ENCODE assay signal across 19 cellular contexts in genomic region chr2:227456141-227456540, GRCh38. TPM values are rescaled to one million over a fixed set of nuclear protein-coding genes. Genes with fewer than 3 reads are reported as not detected.
DNase-seq lines count a peak whose midpoint lies in the region; ATAC-seq and TF ChIP-seq lines count a peak whose summit lies in the region.
"Had no signal": no experiment of that assay in that cellular context is flagged by ENCODE, and none has a peak within 500 bp of the region (broad histone marks: within the 10 kb centered on the region; RNA-seq: fewer than 3 reads in every experiment).

No MANE protein-coding gene starts in this region.

- peak overlapping the region; percentile 60 for H3K18ac ChIP-seq in mesendoderm (ENCODE audit: low read length)

- H3K4me3 ChIP-seq in mesendoderm (ENCODE audit: low read length) (no peak overlapping the region), brain microvascular endothelial cell (ENCODE audit: low read depth, low read length) (no peak overlapping the region)
- H3K4me3 ChIP-seq: GM23248 had no signal

- ATAC-seq in activated T-cell treated with anti-CD3 and anti-CD28 coated beads, Interleukin-2, amount 50 U/mL, for 4 hours = no peak
- ATAC-seq in activated naive CD8-positive, alpha-beta T cell treated with anti-CD3 and anti-CD28 coated beads, Interleukin-2, amount 50 U/mL, for 24 hours = no peak
- ATAC-seq in Right ventricle myocardium inferior = no peak
- no peak for ATAC-seq in left ventricle myocardium superior

- no peaks in the 10 kb centered on the region for H3K9me3 Mint-ChIP-seq in activated T-cell treated with anti-CD3 and anti-CD28 coated beads, Interleukin-2, amount 50 U/mL, for 24 hours
- no peaks in the 10 kb centered on the region for H3K9me3 Mint-ChIP-seq in activated T-cell treated with anti-CD3 and anti-CD28 coated beads, Interleukin-2, amount 50 U/mL, for 4 hours
- H3K9me3 Mint-ChIP-seq in CD14-positive monocyte = no peaks in the 10 kb centered on the region
- no peaks in the 10 kb centered on the region for H3K9me3 Mint-ChIP-seq in activated naive CD8-positive, alpha-beta T cell treated with anti-CD3 and anti-CD28 coated beads, Interleukin-2, amount 50 U/mL, for 24 hours

- peaks cover 62% of the 10 kb centered on the region for H3K4me1 Mint-ChIP-seq in activated T-cell treated with anti-CD3 and anti-CD28 coated beads, Interleukin-2, amount 50 U/mL, for 24 hours (ENCODE audit: low read depth)
- peaks cover 39% of the 10 kb centered on the region for H3K4me1 Mint-ChIP-seq in activated T-cell treated with anti-CD3 and anti-CD28 coated beads, Interleukin-2, amount 50 U/mL, for 4 hours (ENCODE audit: low read depth)
- peaks cover 81% of the 10 kb centered on the region for H3K4me1 Mint-ChIP-seq in CD14-positive monocyte
- peaks cover 87% of the 10 kb centered on the region for H3K4me1 Mint-ChIP-seq in activated naive CD8-positive, alpha-beta T cell treated with anti-CD3 and anti-CD28 coated beads, Interleukin-2, amount 50 U/mL, for 24 hours

- intact Hi-C loops in CD14-positive monocyte (cut with micrococcal nuclease) = no loop called here
- intact Hi-C loops in Right ventricle myocardium inferior (cut with DNase I) = no loop called here
- intact Hi-C loops in left ventricle myocardium superior (cut with micrococcal nuclease) = no loop called here

- no peak overlapping the region for H2BK5ac ChIP-seq in mesendoderm (ENCODE audit: low read length)

- H3K23ac ChIP-seq in mesendoderm (ENCODE audit: low read length) = no peak overlapping the region

- no peaks in the 10 kb centered on the region for H3K4me1 ChIP-seq in mesendoderm (ENCODE audit: control insufficient read depth, low read depth, low read length)

- H3K4me2 ChIP-seq in mesendoderm (ENCODE audit: low read length) = no peak overlapping the region

- H2AK5ac ChIP-seq in mesendoderm (ENCODE audit: low read length) = no peak overlapping the region

- no peaks in the 10 kb centered on the region for H3K79me1 ChIP-seq in mesendoderm (ENCODE audit: low read length)

- H4K8ac ChIP-seq in mesendoderm (ENCODE audit: low read depth, low read length) = no peak overlapping the region

- no peaks in the 10 kb centered on the region for H3K27me3 Mint-ChIP-seq in activated T-cell treated with anti-CD3 and anti-CD28 coated beads, Interleukin-2, amount 50 U/mL, for 24 hours
- H3K27me3 Mint-ChIP-seq in activated T-cell treated with anti-CD3 and anti-CD28 coated beads, Interleukin-2, amount 50 U/mL, for 4 hours (ENCODE audit: low read depth) = no peaks in the 10 kb centered on the region
- peaks cover 0 to 2% (median 2%) of the 10 kb centered on the region in 3 donors for H3K27me3 Mint-ChIP-seq in CD14-positive monocyte (ENCODE audit: low read depth in 3 of 3)
- no peaks in the 10 kb centered on the region for H3K27me3 Mint-ChIP-seq in activated naive CD8-positive, alpha-beta T cell treated with anti-CD3 and anti-CD28 coated beads, Interleukin-2, amount 50 U/mL, for 24 hours

- no peak overlapping the region for H4K5ac ChIP-seq in mesendoderm (ENCODE audit: low read length)

- H2BK15ac ChIP-seq in mesendoderm (replicated peaks; ENCODE audit: low read depth) = no peak overlapping the region

- H3K36me3 ChIP-seq in mesendoderm (ENCODE audit: control insufficient read depth, insufficient read depth, low read length) (no peaks in the 10 kb centered on the region), brain microvascular endothelial cell (replicated peaks) (no peaks in the 10 kb centered on the region)

- no peaks in the 10 kb centered on the region for H3K79me2 ChIP-seq in mesendoderm (ENCODE audit: control insufficient read depth, insufficient read depth, low read length)

- H3K4ac ChIP-seq in mesendoderm (ENCODE audit: low read depth, low read length) = no peak overlapping the region

- peak overlapping the region; percentile 51 for H3K27ac Mint-ChIP-seq in activated T-cell treated with anti-CD3 and anti-CD28 coated beads, Interleukin-2, amount 50 U/mL, for 24 hours
- H3K27ac Mint-ChIP-seq in CD14-positive monocyte = peak overlapping the region in 4 of 7 donors; percentile 1 to 78 (median 28)
- H3K27ac Mint-ChIP-seq in activated naive CD8-positive, alpha-beta T cell treated with anti-CD3 and anti-CD28 coated beads, Interleukin-2, amount 50 U/mL, for 24 hours = peak overlapping the region; percentile 52

- no peak overlapping the region for H2BK120ac ChIP-seq in mesendoderm (ENCODE audit: low read depth, low read length)

- in situ Hi-C loops in brain microvascular endothelial cell (cut with HindIII; ENCODE audit: low pct_ligation_motif_present, low sequenced_read_pairs) = no loop called here

- H3K27me3 ChIP-seq in mesendoderm (ENCODE audit: insufficient read depth, low read length, poor library complexity) (no peaks in the 10 kb centered on the region), brain microvascular endothelial cell (replicated peaks) (no peaks in the 10 kb centered on the region)

- no peak overlapping the region for H3K56ac ChIP-seq in mesendoderm (ENCODE audit: low read length)

- no peaks in the 10 kb centered on the region for H3K36me3 Mint-ChIP-seq in activated T-cell treated with anti-CD3 and anti-CD28 coated beads, Interleukin-2, amount 50 U/mL, for 24 hours (ENCODE audit: low read depth)
- no peaks in the 10 kb centered on the region for H3K36me3 Mint-ChIP-seq in activated T-cell treated with anti-CD3 and anti-CD28 coated beads, Interleukin-2, amount 50 U/mL, for 4 hours (ENCODE audit: insufficient read depth)
- no peaks in the 10 kb centered on the region for H3K36me3 Mint-ChIP-seq in CD14-positive monocyte
- no peaks in the 10 kb centered on the region for H3K36me3 Mint-ChIP-seq in activated naive CD8-positive, alpha-beta T cell treated with anti-CD3 and anti-CD28 coated beads, Interleukin-2, amount 50 U/mL, for 24 hours (ENCODE audit: low read depth)

- H3K9ac ChIP-seq in mesendoderm (ENCODE audit: low read length) = no peak overlapping the region
- H3K9ac ChIP-seq: GM23248 had no signal

- no peak overlapping the region for H3K4me3 Mint-ChIP-seq in activated T-cell treated with anti-CD3 and anti-CD28 coated beads, Interleukin-2, amount 50 U/mL, for 24 hours
- no peak overlapping the region for H3K4me3 Mint-ChIP-seq in activated T-cell treated with anti-CD3 and anti-CD28 coated beads, Interleukin-2, amount 50 U/mL, for 4 hours
- H3K4me3 Mint-ChIP-seq in CD14-positive monocyte = no peak overlapping the region
- H3K4me3 Mint-ChIP-seq in activated naive CD8-positive, alpha-beta T cell treated with anti-CD3 and anti-CD28 coated beads, Interleukin-2, amount 50 U/mL, for 24 hours = no peak overlapping the region

- no peak for DNase-seq in activated T-cell treated with anti-CD3 and anti-CD28 coated beads, Interleukin-2, amount 50 U/mL, for 24 hours
- no peak for DNase-seq in activated T-cell treated with anti-CD3 and anti-CD28 coated beads, Interleukin-2, amount 50 U/mL, for 4 hours
- no peak for DNase-seq in CD14-positive monocyte (ENCODE audit: low spot score)
- DNase-seq in activated naive CD8-positive, alpha-beta T cell treated with anti-CD3 and anti-CD28 coated beads, Interleukin-2, amount 50 U/mL, for 24 hours = no peak
- no peak for DNase-seq in mesendoderm
- DNase-seq in brain microvascular endothelial cell = no peak
- DNase-seq in Right ventricle myocardium inferior (ENCODE audit: missing footprints) = no peak
- no peak for DNase-seq in left ventricle myocardium superior
- DNase-seq: DMS79, GM23248, KBM-7, NCI-H1092, NCI-H1436, NCI-H187 treated with DMSO at 0.1 percent for 48 hours, NCI-H2107, NCI-H446 treated with DMSO at 0.1 percent for 48 hours, NCI-H526 treated with DMSO at 0.1 percent for 48 hours, OCI-M1, SHP77 had no signal

- TF ChIP-seq CTCF in CD14-positive monocyte (IDR thresholded peaks at IDR 0.05) (no peak), brain microvascular endothelial cell (IDR thresholded peaks at IDR 0.05; ENCODE audit: low read depth, low read length, missing control alignments) (no peak)

- H3K27ac ChIP-seq in mesendoderm (ENCODE audit: low read depth, low read length) (no peak overlapping the region), brain microvascular endothelial cell (no peak overlapping the region)
- H3K27ac ChIP-seq: GM23248 had no signal

- no CpG with 5 or more reads among the region's 2 CpGs for WGBS in mesendoderm (ENCODE audit: extremely low coverage, insufficient coverage, low lambda C conversion rate)

RNA-seq across cellular contexts. Expression of gene AGFG1, which starts 15.8 kb away (rescaled TPM):
- total RNA-seq in activated T-cell treated with anti-CD3 and anti-CD28 coated beads, Interleukin-2, amount 50 U/mL, for 4 hours = 100 to 1,000 TPM; 200 to 228 (median 213) TPM
- polyA plus RNA-seq in CD14-positive monocyte = 10 to 100 TPM; 17.3 to 56.9 TPM
- 68.7 TPM for polyA plus RNA-seq in mesendoderm (2013, experiment 1 of 2)
- polyA plus RNA-seq in mesendoderm (2013, experiment 2 of 2) = 69.9 TPM
- 57.8 TPM for total RNA-seq in Right ventricle myocardium inferior
- 55.2 TPM for total RNA-seq in left ventricle myocardium superior
